ENCODE assay signal across 37 cellular contexts in the genomic region with DNA sequence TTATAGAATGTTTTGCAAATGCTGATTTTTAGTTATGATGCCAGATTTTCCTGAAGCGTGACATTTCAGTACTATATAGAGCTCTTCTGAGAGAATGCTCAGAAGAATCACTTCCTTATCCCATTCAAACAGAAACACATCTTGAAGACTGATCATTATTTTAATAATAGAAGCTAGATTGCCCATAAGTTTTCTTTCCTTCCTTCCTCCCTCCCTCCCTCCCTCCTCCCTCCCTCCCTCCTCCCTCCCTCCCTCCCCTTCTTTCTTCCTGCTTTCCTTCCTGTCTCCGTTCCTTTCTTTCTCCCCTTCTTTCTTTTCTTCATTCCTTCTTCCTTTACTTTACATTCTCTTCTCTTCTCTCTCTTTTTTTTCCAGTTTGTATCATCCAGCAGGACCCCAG.
"Had no signal": no experiment of that assay in that cellular context is flagged by ENCODE, and none has a peak within 500 bp of the region (broad histone marks: within the 10 kb centered on the region; RNA-seq: fewer than 3 reads in every experiment).

No MANE protein-coding gene starts in this region.

- H3K4me1 Mint-ChIP-seq: activated B cell treated with CpG ODN at 0.5 μM for 24 hours; activated CD4-positive, alpha-beta memory T cell treated with anti-CD3 and anti-CD28 coated beads, Interleukin-2, amount 10 ng/mL, durations not matched to agents 7 days and 5 days; activated CD4-positive, alpha-beta T cell treated with anti-CD3 and anti-CD28 coated beads, Interleukin-2, amount 10 ng/mL, durations not matched to agents 24 days and 14 days; activated CD8-positive, alpha-beta memory T cell treated with anti-CD3 and anti-CD28 coated beads, Interleukin-2, amount 10 ng/mL, durations not matched to agents 7 days and 5 days; activated naive CD8-positive, alpha-beta T cell treated with anti-CD3 and anti-CD28 coated beads for 36 hours; activated T-helper 17 cell treated with anti-CD3 and anti-CD28 coated beads, Interleukin-2, amount 50 U/mL, for 72 hours had no signal

- H3K4me1 ChIP-seq: adrenal gland, body of pancreas, breast epithelium had no signal

- FAIRE-seq: astrocyte, TTC549 had no signal

- ATAC-seq: activated CD8-positive, alpha-beta memory T cell treated with anti-CD3 and anti-CD28 coated beads, Interleukin-2, amount 10 ng/mL, durations not matched to agents 7 days and 5 days; activated CD8-positive, alpha-beta T cell treated with anti-CD3 and anti-CD28 coated beads, Interleukin-2, amount 10 ng/mL, durations not matched to agents 7 days and 5 days; activated naive CD4-positive, alpha-beta T cell treated with anti-CD3 and anti-CD28 coated beads, Interleukin-2, amount 50 U/mL, for 72 hours; activated T-cell treated with anti-CD3 and anti-CD28 coated beads, Interleukin-2, amount 50 U/mL, for 72 hours; activated T-helper 17 cell treated with anti-CD3 and anti-CD28 coated beads, Interleukin-2, amount 50 U/mL, for 72 hours; body of pancreas had no signal

- H3K27ac Mint-ChIP-seq: activated B cell treated with CpG ODN at 0.5 μM for 24 hours; activated CD4-positive, alpha-beta memory T cell treated with anti-CD3 and anti-CD28 coated beads, Interleukin-2, amount 10 ng/mL, durations not matched to agents 7 days and 5 days; activated CD4-positive, alpha-beta T cell treated with anti-CD3 and anti-CD28 coated beads, Interleukin-2, amount 10 ng/mL, durations not matched to agents 24 days and 14 days; activated CD8-positive, alpha-beta memory T cell treated with anti-CD3 and anti-CD28 coated beads, Interleukin-2, amount 10 ng/mL, durations not matched to agents 7 days and 5 days; activated CD8-positive, alpha-beta T cell treated with anti-CD3 and anti-CD28 coated beads, Interleukin-2, amount 10 ng/mL, durations not matched to agents 7 days and 5 days; activated naive CD4-positive, alpha-beta T cell treated with anti-CD3 and anti-CD28 coated beads for 36 hours; activated naive CD4-positive, alpha-beta T cell treated with anti-CD3 and anti-CD28 coated beads, Interleukin-2, amount 50 U/mL, for 72 hours; activated naive CD8-positive, alpha-beta T cell treated with anti-CD3 and anti-CD28 coated beads for 36 hours; activated T-cell treated with anti-CD3 and anti-CD28 coated beads, Interleukin-2, amount 50 U/mL, for 24 hours; activated T-cell treated with anti-CD3 and anti-CD28 coated beads, Interleukin-2, amount 50 U/mL, for 72 hours; activated T-helper 1 cell treated with anti-CD3 and anti-CD28 coated beads, Interleukin-12 subunit alpha, Interleukin-12 subunit beta, Interleukin-2, Interleukin-4 antibody, amounts not matched to agents 30 ng/mL and 10 ng/mL and 1 ng/mL, durations not matched to agents 14 hours and 24 hours and 36 hours; activated T-helper 17 cell treated with anti-CD3 and anti-CD28 coated beads, Interleukin-2, amount 50 U/mL, for 72 hours; T-helper 1 cell treated with Interleukin-12 subunit alpha and Interleukin-12 subunit beta and Interleukin-4 antibody, amounts not matched to agents 30 μg/mL and 1 μg/mL, for 36 hours; T-helper 2 cell treated with Interferon-gamma antibody and Interleukin-4, amounts not matched to agents 5 μg/mL and 100 μg/mL, for 36 hours had no signal

- H3K9me3 ChIP-seq: adrenal gland, body of pancreas, breast epithelium had no signal

- H3K4me3 ChIP-seq: adrenal gland, body of pancreas, breast epithelium had no signal

- H3K4me3 Mint-ChIP-seq: activated B cell treated with CpG ODN at 0.5 μM for 24 hours; activated CD4-positive, alpha-beta memory T cell treated with anti-CD3 and anti-CD28 coated beads, Interleukin-2, amount 10 ng/mL, durations not matched to agents 7 days and 5 days; activated CD4-positive, alpha-beta T cell treated with anti-CD3 and anti-CD28 coated beads, Interleukin-2, amount 10 ng/mL, durations not matched to agents 24 days and 14 days; activated CD8-positive, alpha-beta memory T cell treated with anti-CD3 and anti-CD28 coated beads, Interleukin-2, amount 10 ng/mL, durations not matched to agents 7 days and 5 days; activated CD8-positive, alpha-beta T cell treated with anti-CD3 and anti-CD28 coated beads, Interleukin-2, amount 10 ng/mL, durations not matched to agents 7 days and 5 days; activated naive CD4-positive, alpha-beta T cell treated with anti-CD3 and anti-CD28 coated beads for 36 hours; activated naive CD8-positive, alpha-beta T cell treated with anti-CD3 and anti-CD28 coated beads for 36 hours; activated T-cell treated with anti-CD3 and anti-CD28 coated beads, Interleukin-2, amount 50 U/mL, for 24 hours; activated T-cell treated with anti-CD3 and anti-CD28 coated beads, Interleukin-2, amount 50 U/mL, for 72 hours; activated T-helper 1 cell treated with anti-CD3 and anti-CD28 coated beads, Interleukin-12 subunit alpha, Interleukin-12 subunit beta, Interleukin-2, Interleukin-4 antibody, amounts not matched to agents 30 ng/mL and 10 ng/mL and 1 ng/mL, durations not matched to agents 14 hours and 24 hours and 36 hours; activated T-helper 17 cell treated with anti-CD3 and anti-CD28 coated beads, Interleukin-2, amount 50 U/mL, for 72 hours; T-helper 1 cell treated with Interleukin-12 subunit alpha and Interleukin-12 subunit beta and Interleukin-4 antibody, amounts not matched to agents 30 μg/mL and 1 μg/mL, for 36 hours; T-helper 2 cell treated with Interferon-gamma antibody and Interleukin-4, amounts not matched to agents 5 μg/mL and 100 μg/mL, for 36 hours had no signal

- DNase-seq: activated B cell treated with CpG ODN at 0.5 μM for 24 hours; activated CD4-positive, alpha-beta memory T cell treated with anti-CD3 and anti-CD28 coated beads, Interleukin-2, amount 10 ng/mL, durations not matched to agents 7 days and 5 days; activated CD4-positive, alpha-beta T cell treated with anti-CD3 and anti-CD28 coated beads for 4 hours; activated CD4-positive, alpha-beta T cell treated with anti-CD3 and anti-CD28 coated beads, Interleukin-2, amount 10 ng/mL, durations not matched to agents 24 days and 14 days; activated CD4-positive, alpha-beta T cell treated with anti-CD3 and anti-CD28 coated beads, Interleukin-2, amount 50 U/mL, for 1 hour; activated CD4-positive, alpha-beta T cell treated with anti-CD3 and anti-CD28 coated beads, Interleukin-2, amount 50 U/mL, for 4 hours; activated CD4-positive, CD25-positive, alpha-beta regulatory T cell treated with anti-CD3 and anti-CD28 coated beads, Interleukin-2, amount 50 U/mL, for 72 hours; activated CD8-positive, alpha-beta memory T cell treated with anti-CD3 and anti-CD28 coated beads for 24 hours; activated CD8-positive, alpha-beta memory T cell treated with anti-CD3 and anti-CD28 coated beads, Interleukin-2, amount 10 ng/mL, durations not matched to agents 7 days and 5 days; activated CD8-positive, alpha-beta memory T cell treated with anti-CD3 and anti-CD28 coated beads, Interleukin-2, amount 50 U/mL, for 48 hours; activated CD8-positive, alpha-beta T cell treated with anti-CD3 and anti-CD28 coated beads, Interleukin-2, amount 10 ng/mL, durations not matched to agents 7 days and 5 days; activated effector memory CD4-positive, alpha-beta T cell treated with anti-CD3 and anti-CD28 coated beads, Interleukin-2, amount 50 U/mL, for 16 hours; activated gamma-delta T cell treated with Interleukin-2 at 50 U/mL for 16 hours; activated naive CD4-positive, alpha-beta T cell; activated naive CD4-positive, alpha-beta T cell treated with anti-CD3 and anti-CD28 coated beads for 36 hours; activated naive CD4-positive, alpha-beta T cell treated with anti-CD3 and anti-CD28 coated beads, Interleukin-2, amount 50 U/mL, for 16 hours; activated naive CD8-positive, alpha-beta T cell treated with anti-CD3 and anti-CD28 coated beads for 36 hours; activated T-cell treated with anti-CD3 and anti-CD28 coated beads, Interleukin-2, amount 50 U/mL, for 24 hours; activated T-cell treated with anti-CD3 and anti-CD28 coated beads, Interleukin-2, amount 50 U/mL, for 72 hours; adrenal gland; amniotic stem cell; aorta; body of pancreas; brain microvascular endothelial cell; central memory CD4-positive, alpha-beta T cell; T-helper 1 cell; T-helper 2 cell; T-helper 9 cell had no signal

- H3K27me3 ChIP-seq: adrenal gland, body of pancreas, brain microvascular endothelial cell, breast epithelium had no signal

- H3K36me3 ChIP-seq: adrenal gland, brain microvascular endothelial cell, breast epithelium had no signal

- H3K27me3 Mint-ChIP-seq: activated B cell treated with CpG ODN at 0.5 μM for 24 hours; activated CD4-positive, alpha-beta memory T cell treated with anti-CD3 and anti-CD28 coated beads, Interleukin-2, amount 10 ng/mL, durations not matched to agents 7 days and 5 days; activated CD4-positive, alpha-beta T cell treated with anti-CD3 and anti-CD28 coated beads, Interleukin-2, amount 10 ng/mL, durations not matched to agents 24 days and 14 days; activated CD8-positive, alpha-beta memory T cell treated with anti-CD3 and anti-CD28 coated beads, Interleukin-2, amount 10 ng/mL, durations not matched to agents 7 days and 5 days; activated T-cell treated with anti-CD3 and anti-CD28 coated beads, Interleukin-2, amount 50 U/mL, for 24 hours; activated T-helper 17 cell treated with anti-CD3 and anti-CD28 coated beads, Interleukin-2, amount 50 U/mL, for 72 hours had no signal

- H3K27ac ChIP-seq: adrenal gland, body of pancreas, brain microvascular endothelial cell, breast epithelium, VCaP had no signal

- H3K36me3 Mint-ChIP-seq: activated CD8-positive, alpha-beta memory T cell treated with anti-CD3 and anti-CD28 coated beads, Interleukin-2, amount 10 ng/mL, durations not matched to agents 7 days and 5 days; activated naive CD8-positive, alpha-beta T cell treated with anti-CD3 and anti-CD28 coated beads for 36 hours had no signal
